Comparison of ENCODE assay signal across 17 cellular contexts in the genomic region with DNA sequence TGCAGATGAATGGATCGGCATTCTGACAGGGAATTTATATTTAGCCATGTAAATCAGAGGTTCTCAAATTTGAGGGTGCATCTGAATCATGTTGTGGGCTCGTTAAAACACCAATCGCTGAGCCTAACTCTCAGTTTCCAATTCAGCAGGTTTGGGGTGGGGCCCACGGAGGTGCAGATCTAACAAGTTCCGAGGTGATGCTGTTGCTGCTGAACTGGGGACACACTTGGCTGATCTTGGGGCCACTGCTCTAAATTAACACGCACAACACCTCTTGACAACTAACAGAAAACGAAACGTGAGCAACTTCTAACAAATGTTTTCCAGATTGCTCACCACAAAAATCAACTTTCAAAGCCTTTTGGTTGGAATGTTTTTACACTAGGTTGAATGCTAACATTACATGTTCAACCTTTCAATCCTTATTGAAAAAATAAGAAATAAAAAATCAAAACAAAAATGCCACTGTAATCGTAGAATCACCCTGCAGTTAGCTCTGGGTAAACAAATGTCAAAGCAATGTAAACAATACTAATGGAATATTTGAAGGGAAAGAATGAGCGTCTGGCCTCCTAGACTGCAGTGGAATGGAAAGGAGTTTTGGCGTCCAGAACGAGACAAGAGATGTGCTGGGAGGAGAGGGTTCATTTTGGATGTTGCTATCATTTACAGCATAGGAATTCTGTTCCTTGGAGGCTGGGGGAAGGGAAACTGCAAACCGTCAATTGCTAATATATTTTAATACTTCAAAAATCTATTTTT.
DNase-seq lines count a peak whose midpoint lies in the region; ATAC-seq and TF ChIP-seq lines count a peak whose summit lies in the region.
"Had no signal": no experiment of that assay in that cellular context is flagged by ENCODE, and none has a peak within 500 bp of the region (broad histone marks: within the 10 kb centered on the region; RNA-seq: fewer than 3 reads in every experiment).

No MANE protein-coding gene starts in this region.

- intact Hi-C loops in upper lobe of right lung (cut with DNase I), result no loop called here

- TF ChIP-seq CTCF in omental fat pad (IDR thresholded peaks at IDR 0.05) (no peak), upper lobe of right lung (IDR thresholded peaks at IDR 0.05) (no peak)

- H3K36me3 ChIP-seq in adipocyte (ENCODE audit: control insufficient read depth, insufficient read depth, low read length, severe bottlenecking) (no peaks in the 10 kb centered on the region), upper lobe of right lung (no peaks in the 10 kb centered on the region)
- H3K36me3 ChIP-seq: prostate gland had no signal

- H3K27me3 ChIP-seq in adipocyte (replicated peaks; ENCODE audit: control insufficient read depth, insufficient read depth, low read length), result peaks cover 9% of the 10 kb centered on the region
- no peaks in the 10 kb centered on the region for H3K27me3 ChIP-seq in upper lobe of right lung

- no peaks in the 10 kb centered on the region for H3K9me3 ChIP-seq in adipocyte (ENCODE audit: control insufficient read depth, low read length)
- H3K9me3 ChIP-seq in upper lobe of right lung, result no peaks in the 10 kb centered on the region
- H3K9me3 ChIP-seq: prostate gland had no signal

- ATAC-seq in GM18498 (IDR thresholded peaks at IDR 0.05; ENCODE audit: unreplicated experiment), result peak; percentile 73
- ATAC-seq in GM21367 (IDR thresholded peaks at IDR 0.05; ENCODE audit: unreplicated experiment), result peak; percentile 86
- peak; percentile 83 for ATAC-seq in HG03039 (IDR thresholded peaks at IDR 0.05; ENCODE audit: unreplicated experiment)
- ATAC-seq in omental fat pad (ENCODE audit: low FRiP score), result no peak
- no peak for ATAC-seq in upper lobe of right lung
- ATAC-seq: activated CD8-positive, alpha-beta T cell treated with anti-CD3 and anti-CD28 coated beads, Interleukin-2, amount 10 ng/mL, durations not matched to agents 7 days and 5 days; SK-N-SH treated with all-trans-retinoic acid at 6 μM for 48 hours had no signal

- H3K4me1 ChIP-seq in adipocyte (ENCODE audit: control insufficient read depth, insufficient read depth, low read length) (no peaks in the 10 kb centered on the region), upper lobe of right lung (no peaks in the 10 kb centered on the region)
- H3K4me1 ChIP-seq: prostate gland had no signal

- H3K27ac ChIP-seq in substantia nigra (ENCODE audit: low read depth, low read length, poor library complexity, severe bottlenecking) (no peak overlapping the region), upper lobe of right lung (no peak overlapping the region)
- H3K27ac ChIP-seq: prostate gland had no signal

- DNase-seq in adipocyte (ENCODE audit: low read depth) (peak; percentile 7), omental fat pad (ENCODE audit: low spot score) (no peak), substantia nigra (lab: John Stamatoyannopoulos, UW) (no peak), mesenteric fat pad (ENCODE audit: low spot score) (no peak), upper lobe of right lung (no peak)
- DNase-seq: activated CD8-positive, alpha-beta T cell treated with anti-CD3 and anti-CD28 coated beads, Interleukin-2, amount 10 ng/mL, durations not matched to agents 7 days and 5 days; erythroblast; H9; MV-4-11; naive B cell; NCI-H2227 treated with DMSO at 0.1 percent for 48 hours; stimulated activated CD4-positive, alpha-beta T cell treated with anti-CD3 and anti-CD28 coated beads, Interleukin-15, amount 100 ng/mL, for 24 hours had no signal

- H3K9ac ChIP-seq in adipocyte (ENCODE audit: low read length), result no peak overlapping the region

- H3K4me3 ChIP-seq in adipocyte (ENCODE audit: low read length), result no peak overlapping the region
- H3K4me3 ChIP-seq in upper lobe of right lung, result no peak overlapping the region
- H3K4me3 ChIP-seq: prostate gland had no signal

Comparison
In these comparisons a context has a peak if more than half of its experiments do, and no peak if none do; other contexts are left out.
1. ATAC-seq: peak in GM18498 (single experiment), GM21367 (single experiment) and HG03039 (single experiment); none in omental fat pad (single experiment) and upper lobe of right lung (single experiment).